1 cellular context compared by ENCODE assay signal in the genomic region with DNA sequence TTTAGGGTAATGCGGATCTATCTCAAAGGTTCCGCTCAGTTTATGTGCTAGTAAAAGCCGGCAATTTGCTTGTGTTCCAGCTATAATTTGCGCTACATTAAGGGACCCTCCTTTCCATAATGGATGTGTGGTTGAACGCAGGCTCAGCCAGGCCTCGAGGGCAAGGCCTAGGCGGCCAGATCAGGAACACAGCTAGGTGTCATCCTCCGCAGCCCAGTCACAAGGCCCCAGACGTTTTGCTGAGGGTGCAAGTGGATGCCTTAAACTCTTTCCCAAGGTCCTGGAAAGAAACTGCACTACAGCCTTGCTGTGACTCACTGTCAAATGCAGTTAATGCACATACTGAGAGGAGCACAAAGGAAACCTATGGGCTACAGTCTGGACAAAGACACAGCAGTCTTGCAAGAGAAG.
TF ChIP-seq lines count a peak whose summit lies in the region.

No MANE protein-coding gene starts in this region.

TF ChIP-seq in GM23338, 12 proteins besides CTCF, POLR2A, EP300 and RAD21 (continued from another document):
- no peak for TF ChIP-seq EZH2phosphoT487 (IDR thresholded peaks at IDR 0.05; ENCODE audit: unreplicated experiment)
- no peak for TF ChIP-seq JUNB (IDR thresholded peaks at IDR 0.05; ENCODE audit: unreplicated experiment)
